In genomic region chr6:124400600-124400999, GRCh38 we compare ENCODE assay signal across 16 cellular contexts.
DNase-seq lines count a peak whose midpoint lies in the region; ATAC-seq and TF ChIP-seq lines count a peak whose summit lies in the region.
"Had no signal": no experiment of that assay in that cellular context is flagged by ENCODE, and none has a peak within 500 bp of the region (broad histone marks: within the 10 kb centered on the region; RNA-seq: fewer than 3 reads in every experiment).

No MANE protein-coding gene starts in this region.

- no peaks in the 10 kb centered on the region for H3K27me3 Mint-ChIP-seq in osteocyte (ENCODE audit: unreplicated experiment)
- no peaks in the 10 kb centered on the region for H3K27me3 Mint-ChIP-seq in activated T-cell treated with anti-CD3 and anti-CD28 coated beads, Interleukin-2, amount 50 U/mL, for 72 hours (ENCODE audit: low read depth)

- H3K4me2 ChIP-seq in mammary epithelial cell (ENCODE audit: insufficient read depth, low read depth, low read length): no peak overlapping the region

- dilution Hi-C loops in mammary epithelial cell (cut with HindIII; ENCODE audit: low sequenced_read_pairs): no loop called here

- ATAC-seq in activated T-cell treated with anti-CD3 and anti-CD28 coated beads, Interleukin-2, amount 50 U/mL, for 72 hours (replicated peaks in 1 of 2): no peak
- ATAC-seq: heart right ventricle had no signal

- no peak overlapping the region for H2AFZ ChIP-seq in mammary epithelial cell (ENCODE audit: low read depth, low read length)

- no peaks in the 10 kb centered on the region for H3K36me3 Mint-ChIP-seq in osteocyte (ENCODE audit: unreplicated experiment)
- H3K36me3 Mint-ChIP-seq in activated T-cell treated with anti-CD3 and anti-CD28 coated beads, Interleukin-2, amount 50 U/mL, for 72 hours (ENCODE audit: insufficient read depth in 2 of 2): no peaks in the 10 kb centered on the region

- no peak overlapping the region for H3K9ac ChIP-seq in mammary epithelial cell (ENCODE audit: insufficient read depth, low read length)

- intact Hi-C loops in mammary epithelial cell (cut with micrococcal nuclease): loop anchor here (1.0 kb wide), 1 partner anchor 396 kb away; no protein-coding TSS in a partner anchor

- no peaks in the 10 kb centered on the region for H4K20me1 ChIP-seq in mammary epithelial cell (ENCODE audit: insufficient read depth, low read length)

- BruUV-seq in mammary epithelial cell (replicated peaks; lab: Mats Ljungman, UMichigan): no TSS peak

- H3K4me1 ChIP-seq in mammary epithelial cell (ENCODE audit: insufficient read depth, low read length): no peaks in the 10 kb centered on the region
- H3K4me1 ChIP-seq: heart right ventricle, Peyer's patch had no signal

- peaks cover 2% of the 10 kb centered on the region for H3K4me1 Mint-ChIP-seq in osteocyte (ENCODE audit: unreplicated experiment)
- no peaks in the 10 kb centered on the region for H3K4me1 Mint-ChIP-seq in activated T-cell treated with anti-CD3 and anti-CD28 coated beads, Interleukin-2, amount 50 U/mL, for 72 hours (ENCODE audit: low read depth)
- H3K4me1 Mint-ChIP-seq: H9 had no signal

- no peak overlapping the region for H3K27ac Mint-ChIP-seq in osteocyte (ENCODE audit: unreplicated experiment)
- no peak overlapping the region for H3K27ac Mint-ChIP-seq in activated T-cell treated with anti-CD3 and anti-CD28 coated beads, Interleukin-2, amount 50 U/mL, for 72 hours
- H3K27ac Mint-ChIP-seq: H9 had no signal

- H3K4me3 ChIP-seq in mammary epithelial cell (replicated peaks in 1 of 3; ENCODE audit: insufficient read depth in 1 of 3, low read depth in 2 of 3, low read length in 3 of 3): no peak overlapping the region
- H3K4me3 ChIP-seq: heart right ventricle, Peyer's patch had no signal

- peak; percentile 29 for DNase-seq in DMS53 (lab: John Stamatoyannopoulos, UW)
- no peak for DNase-seq in DMS53 treated with DMSO at 0.1 percent for 48 hours (lab: John Stamatoyannopoulos, UW; ENCODE audit: unreplicated experiment)
- peak; percentile 54 for DNase-seq in NCI-H146 (lab: John Stamatoyannopoulos, UW)
- no peak for DNase-seq in mammary epithelial cell
- no peak for DNase-seq in osteocyte (ENCODE audit: extremely low spot score, unreplicated experiment)
- no peak for DNase-seq in HCEC 1CT
- no peak for DNase-seq in H4 (ENCODE audit: low spot score)
- no peak for DNase-seq in activated T-cell treated with anti-CD3 and anti-CD28 coated beads, Interleukin-2, amount 50 U/mL, for 72 hours
- DNase-seq: 8988T; H9; heart right ventricle; mesendoderm; NCI-H226; Peyer's patch; stimulated activated CD4-positive, alpha-beta T cell treated with anti-CD3 and anti-CD28 coated beads, Interleukin-4, amount 100 ng/mL, for 1 hour; stimulated activated CD8-positive, alpha-beta memory T cell treated with anti-CD3 and anti-CD28 coated beads, Interleukin-4, amount 100 ng/mL, for 48 hours had no signal

- H3K27me3 ChIP-seq in mammary epithelial cell (ENCODE audit: insufficient read depth, low read length): no peaks in the 10 kb centered on the region
- H3K27me3 ChIP-seq: heart right ventricle, Peyer's patch had no signal

- CTCF ChIA-PET in mammary epithelial cell (lab: Charles Lee; ENCODE audit: low non-redundant PET): no interaction called here

- H3K79me2 ChIP-seq in mammary epithelial cell (ENCODE audit: insufficient read depth, low read length): no peaks in the 10 kb centered on the region

- TF ChIP-seq CTCF in mammary epithelial cell (conservative IDR thresholded peaks at IDR 0.05 in 1 of 2, IDR thresholded peaks at IDR 0.05 in 1 of 2; ENCODE audit: extremely low read depth in 1 of 2, insufficient read depth in 1 of 2, low read depth in 1 of 2, low read length in 2 of 2) (peak; percentile 14 to 55), osteocyte (IDR thresholded peaks at IDR 0.05) (peak; percentile 56)

- no peaks in the 10 kb centered on the region for H3K9me3 ChIP-seq in mammary epithelial cell (replicated peaks; ENCODE audit: insufficient read depth, low read length)
- H3K9me3 ChIP-seq: heart right ventricle, Peyer's patch had no signal

- H3K27ac ChIP-seq in mammary epithelial cell (ENCODE audit: insufficient read depth, low read depth, low read length): no peak overlapping the region
- H3K27ac ChIP-seq: heart right ventricle, Peyer's patch had no signal

- H3K4me3 Mint-ChIP-seq in osteocyte (ENCODE audit: unreplicated experiment): no peak overlapping the region
- no peak overlapping the region for H3K4me3 Mint-ChIP-seq in activated T-cell treated with anti-CD3 and anti-CD28 coated beads, Interleukin-2, amount 50 U/mL, for 72 hours
- H3K4me3 Mint-ChIP-seq: H9 had no signal

- no peaks in the 10 kb centered on the region for H3K36me3 ChIP-seq in mammary epithelial cell (ENCODE audit: insufficient read depth, low read length)
- H3K36me3 ChIP-seq: heart right ventricle, Peyer's patch had no signal

- no peaks in the 10 kb centered on the region for H3K9me3 Mint-ChIP-seq in osteocyte (ENCODE audit: unreplicated experiment)
- H3K9me3 Mint-ChIP-seq in activated T-cell treated with anti-CD3 and anti-CD28 coated beads, Interleukin-2, amount 50 U/mL, for 72 hours: peaks cover 2 to 3% of the 10 kb centered on the region in 2 donors
- H3K9me3 Mint-ChIP-seq: H9 had no signal

- in situ Hi-C loops in mammary epithelial cell (cut with MboI; ENCODE audit: low sequenced_read_pairs in 2 of 2): no loop called here

Comparison
In these comparisons a context has a peak if more than half of its experiments do, and no peak if none do; other contexts are left out.
1. DNase-seq: peak in DMS53 (single experiment) and NCI-H146 (single experiment); none in DMS53 treated with DMSO at 0.1 percent for 48 hours (single experiment), mammary epithelial cell (single experiment), osteocyte (single experiment), HCEC 1CT (single experiment), H4 (single experiment) and activated T-cell treated with anti-CD3 and anti-CD28 coated beads, Interleukin-2, amount 50 U/mL, for 72 hours (0 of 2).